In genomic region chr11:73577496-73577917, GRCh38 we compare ENCODE assay signal across 11 cellular contexts.
DNase-seq lines count a peak whose midpoint lies in the region; ATAC-seq lines count a peak whose summit lies in the region.
"Had no signal": no experiment of that assay in that cellular context is flagged by ENCODE, and none has a peak within 500 bp of the region (broad histone marks: within the 10 kb centered on the region; RNA-seq: fewer than 3 reads in every experiment).

No MANE protein-coding gene starts in this region.

- DNase-seq in activated naive CD4-positive, alpha-beta T cell treated with anti-CD3 and anti-CD28 coated beads, Interleukin-2, amount 50 U/mL, for 16 hours: no peak
- DNase-seq in HS-5 (ENCODE audit: low read depth) (peak; percentile 25), brain pericyte (ENCODE audit: low read depth, low spot score) (peak; percentile 36), NCI-H82 (lab: John Stamatoyannopoulos, UW) (no peak), COLO829 (ENCODE audit: low spot score) (no peak)
- DNase-seq: activated CD8-positive, alpha-beta memory T cell treated with anti-CD3 and anti-CD28 coated beads, Interleukin-2, amount 10 ng/mL, durations not matched to agents 7 days and 5 days; MM.1S; NCI-H2227 treated with DMSO at 0.1 percent for 48 hours had no signal

- H3K27me3 Mint-ChIP-seq in activated naive CD4-positive, alpha-beta T cell treated with anti-CD3 and anti-CD28 coated beads, Interleukin-2, amount 50 U/mL, for 24 hours: no peaks in the 10 kb centered on the region
- H3K27me3 Mint-ChIP-seq in stimulated activated memory B cell treated with anti-CD40 and anti-IgM and Interleukin-4, amounts not matched to agents 10 μg/mL and 1 μg/mL and 100 μg/mL, for 72 hours: no peaks in the 10 kb centered on the region
- H3K27me3 Mint-ChIP-seq: activated CD8-positive, alpha-beta memory T cell treated with anti-CD3 and anti-CD28 coated beads, Interleukin-2, amount 10 ng/mL, durations not matched to agents 7 days and 5 days had no signal

- no peak for ATAC-seq in stimulated activated memory B cell treated with anti-CD40 and anti-IgM and Interleukin-4, amounts not matched to agents 10 μg/mL and 1 μg/mL and 100 μg/mL, for 72 hours
- ATAC-seq in GM19397 (IDR thresholded peaks at IDR 0.05; ENCODE audit: unreplicated experiment): no peak
- ATAC-seq: activated CD8-positive, alpha-beta memory T cell treated with anti-CD3 and anti-CD28 coated beads, Interleukin-2, amount 10 ng/mL, durations not matched to agents 7 days and 5 days had no signal

- peaks cover 17% of the 10 kb centered on the region for H3K36me3 Mint-ChIP-seq in activated naive CD4-positive, alpha-beta T cell treated with anti-CD3 and anti-CD28 coated beads, Interleukin-2, amount 50 U/mL, for 24 hours
- peaks cover 25% of the 10 kb centered on the region for H3K36me3 Mint-ChIP-seq in stimulated activated memory B cell treated with anti-CD40 and anti-IgM and Interleukin-4, amounts not matched to agents 10 μg/mL and 1 μg/mL and 100 μg/mL, for 72 hours

- H3K4me1 Mint-ChIP-seq in activated naive CD4-positive, alpha-beta T cell treated with anti-CD3 and anti-CD28 coated beads, Interleukin-2, amount 50 U/mL, for 24 hours: peaks cover 24% of the 10 kb centered on the region
- H3K4me1 Mint-ChIP-seq in stimulated activated memory B cell treated with anti-CD40 and anti-IgM and Interleukin-4, amounts not matched to agents 10 μg/mL and 1 μg/mL and 100 μg/mL, for 72 hours: peaks cover 40% of the 10 kb centered on the region

- H3K9me3 Mint-ChIP-seq in activated naive CD4-positive, alpha-beta T cell treated with anti-CD3 and anti-CD28 coated beads, Interleukin-2, amount 50 U/mL, for 24 hours: no peaks in the 10 kb centered on the region
- H3K9me3 Mint-ChIP-seq in stimulated activated memory B cell treated with anti-CD40 and anti-IgM and Interleukin-4, amounts not matched to agents 10 μg/mL and 1 μg/mL and 100 μg/mL, for 72 hours: no peaks in the 10 kb centered on the region

- no peak overlapping the region for H3K4me3 Mint-ChIP-seq in activated naive CD4-positive, alpha-beta T cell treated with anti-CD3 and anti-CD28 coated beads, Interleukin-2, amount 50 U/mL, for 24 hours
- H3K4me3 Mint-ChIP-seq in stimulated activated memory B cell treated with anti-CD40 and anti-IgM and Interleukin-4, amounts not matched to agents 10 μg/mL and 1 μg/mL and 100 μg/mL, for 72 hours: no peak overlapping the region
- H3K4me3 Mint-ChIP-seq: activated CD8-positive, alpha-beta memory T cell treated with anti-CD3 and anti-CD28 coated beads, Interleukin-2, amount 10 ng/mL, durations not matched to agents 7 days and 5 days had no signal

- H3K27ac Mint-ChIP-seq in activated naive CD4-positive, alpha-beta T cell treated with anti-CD3 and anti-CD28 coated beads, Interleukin-2, amount 50 U/mL, for 24 hours: peak overlapping the region; percentile 36
- peak overlapping the region; percentile 17 for H3K27ac Mint-ChIP-seq in stimulated activated memory B cell treated with anti-CD40 and anti-IgM and Interleukin-4, amounts not matched to agents 10 μg/mL and 1 μg/mL and 100 μg/mL, for 72 hours
- H3K27ac Mint-ChIP-seq: activated CD8-positive, alpha-beta memory T cell treated with anti-CD3 and anti-CD28 coated beads, Interleukin-2, amount 10 ng/mL, durations not matched to agents 7 days and 5 days had no signal

Comparison
In these comparisons a context has a peak if more than half of its experiments do, and no peak if none do; other contexts are left out.
1. DNase-seq: peak in HS-5 (single experiment) and brain pericyte (single experiment); none in activated naive CD4-positive, alpha-beta T cell treated with anti-CD3 and anti-CD28 coated beads, Interleukin-2, amount 50 U/mL, for 16 hours (single experiment), NCI-H82 (single experiment) and COLO829 (single experiment).